Comparison of ENCODE assay signal across 28 cellular contexts in the genomic region with DNA sequence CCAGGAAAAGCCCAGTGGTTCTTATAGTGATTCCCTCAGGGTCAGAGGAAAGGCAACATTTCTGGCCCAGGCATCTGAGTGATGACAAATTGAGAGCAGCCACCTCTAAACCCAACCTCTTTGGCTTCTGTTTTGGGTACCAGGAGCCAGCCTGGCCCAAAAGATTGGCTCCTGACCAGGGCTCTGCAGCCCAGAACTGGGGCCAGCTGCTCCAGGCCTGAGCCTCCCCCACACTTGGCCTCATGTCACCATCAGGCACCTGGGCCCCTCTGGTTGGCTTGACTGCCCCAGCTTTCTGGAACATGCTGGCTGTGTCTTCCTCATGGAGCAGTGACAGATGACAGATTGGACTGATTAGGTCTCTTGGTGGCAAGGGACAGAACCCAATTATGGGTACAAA. TPM values are rescaled to one million over a fixed set of nuclear protein-coding genes. Genes with fewer than 3 reads are reported as not detected.
"Had no signal": no experiment of that assay in that cellular context is flagged by ENCODE, and none has a peak within 500 bp of the region (broad histone marks: within the 10 kb centered on the region; RNA-seq: fewer than 3 reads in every experiment).

No MANE protein-coding gene starts in this region.

- H3K27ac ChIP-seq: breast epithelium, gastroesophageal sphincter, lower lobe of right lung, skin epidermis, thoracic aorta, uterus had no signal

- H3K9me3 ChIP-seq: breast epithelium, gastroesophageal sphincter, lower lobe of right lung, thoracic aorta, uterus had no signal

- H3K36me3 ChIP-seq: breast epithelium, gastroesophageal sphincter, lower lobe of right lung, thoracic aorta, uterus had no signal

- H3K4me1 ChIP-seq: breast epithelium, gastroesophageal sphincter, lower lobe of right lung, uterus had no signal

- ATAC-seq: activated CD8-positive, alpha-beta memory T cell treated with anti-CD3 and anti-CD28 coated beads, Interleukin-2, amount 10 ng/mL, durations not matched to agents 7 days and 5 days; activated CD8-positive, alpha-beta T cell treated with anti-CD3 and anti-CD28 coated beads, Interleukin-2, amount 10 ng/mL, durations not matched to agents 7 days and 5 days; activated naive CD4-positive, alpha-beta T cell treated with anti-CD3 and anti-CD28 coated beads, Interleukin-2, amount 50 U/mL, for 72 hours; activated T-cell treated with anti-CD3 and anti-CD28 coated beads, Interleukin-2, amount 50 U/mL, for 72 hours; effector memory CD8-positive, alpha-beta T cell; gastroesophageal sphincter; lower lobe of right lung; sciatic nerve; stimulated activated effector memory CD8-positive, alpha-beta T cell treated with anti-CD3 and anti-CD28 coated beads, Interleukin-12 subunit alpha, Interleukin-12 subunit beta, amount 100 ng/mL, for 72 hours had no signal

- DNase-seq: activated B cell treated with CpG ODN at 0.5 μM for 24 hours; activated CD8-positive, alpha-beta memory T cell treated with anti-CD3 and anti-CD28 coated beads, Interleukin-2, amount 10 ng/mL, durations not matched to agents 7 days and 5 days; activated CD8-positive, alpha-beta T cell treated with anti-CD3 and anti-CD28 coated beads, Interleukin-2, amount 10 ng/mL, durations not matched to agents 7 days and 5 days; activated naive CD4-positive, alpha-beta T cell; activated T-cell treated with anti-CD3 and anti-CD28 coated beads, Interleukin-2, amount 50 U/mL, for 72 hours; cortex of kidney; effector memory CD8-positive, alpha-beta T cell; erythroblast; hypothalamus; immature natural killer cell; kidney; lower lobe of right lung; mesendoderm; stimulated activated CD4-positive, alpha-beta T cell treated with anti-CD3 and anti-CD28 coated beads, Interleukin-12 subunit alpha, Interleukin-12 subunit beta, amount 100 ng/mL, for 4 hours; stimulated activated CD4-positive, alpha-beta T cell treated with anti-CD3 and anti-CD28 coated beads, Interleukin-4, amount 100 ng/mL, for 1 hour; uterus had no signal

- H3K27me3 ChIP-seq: uterus had no signal

- H3K4me3 ChIP-seq: breast epithelium, gastroesophageal sphincter, lower lobe of right lung, skin epidermis, thoracic aorta, uterus had no signal

RNA-seq across cellular contexts. Expression of a gene that starts 26.0 kb away (rescaled TPM):
- total RNA-seq: activated B cell treated with CpG ODN at 0.5 μM for 24 hours; activated CD8-positive, alpha-beta memory T cell treated with anti-CD3 and anti-CD28 coated beads, Interleukin-2, amount 10 ng/mL, durations not matched to agents 7 days and 5 days; activated CD8-positive, alpha-beta T cell treated with anti-CD3 and anti-CD28 coated beads, Interleukin-2, amount 10 ng/mL, durations not matched to agents 7 days and 5 days; activated T-cell treated with anti-CD3 and anti-CD28 coated beads, Interleukin-2, amount 50 U/mL, for 72 hours; breast epithelium; osteoblast; posterior vena cava; sciatic nerve; thoracic aorta had no signal

RNA-seq across cellular contexts. Expression of a gene that starts 48.2 kb away (rescaled TPM):
- total RNA-seq: activated B cell treated with CpG ODN at 0.5 μM for 24 hours; activated CD8-positive, alpha-beta memory T cell treated with anti-CD3 and anti-CD28 coated beads, Interleukin-2, amount 10 ng/mL, durations not matched to agents 7 days and 5 days; activated CD8-positive, alpha-beta T cell treated with anti-CD3 and anti-CD28 coated beads, Interleukin-2, amount 10 ng/mL, durations not matched to agents 7 days and 5 days; activated naive CD4-positive, alpha-beta T cell treated with anti-CD3 and anti-CD28 coated beads, Interleukin-2, amount 50 U/mL, for 72 hours; activated T-cell treated with anti-CD3 and anti-CD28 coated beads, Interleukin-2, amount 50 U/mL, for 72 hours; breast epithelium; chondrocyte; gastroesophageal sphincter; kidney; lower lobe of right lung; mucosa of gallbladder; osteoblast; posterior vena cava; sciatic nerve; subcutaneous adipose tissue; thoracic aorta; uterus had no signal
